In the genomic region with DNA sequence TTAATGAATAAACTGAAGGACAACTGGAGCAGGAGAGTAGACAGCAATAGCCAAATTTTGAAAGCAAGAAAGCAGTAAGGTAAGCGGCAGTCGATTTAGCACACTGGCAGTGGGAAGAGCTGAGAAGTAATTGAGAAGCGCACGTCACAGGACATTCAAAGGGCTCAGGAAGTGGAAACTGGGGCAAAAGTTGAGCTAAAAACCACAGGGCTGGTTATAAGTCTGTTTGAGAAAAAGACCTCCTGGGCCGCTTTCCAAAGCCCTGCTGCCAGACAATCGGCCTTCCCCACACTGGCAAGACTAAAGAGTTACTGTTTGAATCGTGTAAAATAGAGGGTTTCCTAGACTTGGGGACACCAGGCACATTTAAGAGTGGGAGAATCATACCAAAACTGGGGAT, we compare ENCODE assay signal across 10 cellular contexts.
DNase-seq lines count a peak whose midpoint lies in the region; ATAC-seq and TF ChIP-seq lines count a peak whose summit lies in the region.
"Had no signal": no experiment of that assay in that cellular context is flagged by ENCODE, and none has a peak within 500 bp of the region (broad histone marks: within the 10 kb centered on the region; RNA-seq: fewer than 3 reads in every experiment).

No MANE protein-coding gene starts in this region.

- H3K4me1 ChIP-seq in BLaER1 (peaks cover 21% of the 10 kb centered on the region), lower lobe of right lung (peaks cover 5% of the 10 kb centered on the region), GM23248 (ENCODE audit: insufficient read depth) (no peaks in the 10 kb centered on the region)

- in situ Hi-C loops in GM23248 (cut with MboI), result no loop called here
- in situ Hi-C loops in ACHN (cut with HindIII; ENCODE audit: low pct_ligation_motif_present, low pct_unique_long_range_greater_than_20kb, low sequenced_read_pairs), result no loop called here

- no peak overlapping the region for H3K9ac ChIP-seq in BLaER1
- H3K9ac ChIP-seq in GM23248, result no peak overlapping the region

- intact Hi-C loops in lower lobe of right lung (cut with DNase I), result no loop called here

- no peak overlapping the region for H3K27ac Mint-ChIP-seq in mesothelial cell of epicardium
- H3K27ac Mint-ChIP-seq: B cell had no signal

- H3K4me2 ChIP-seq in BLaER1, result peak overlapping the region; percentile 70
- no peak overlapping the region for H3K4me2 ChIP-seq in GM23248 (ENCODE audit: unreplicated experiment)

- TF ChIP-seq CTCF in lower lobe of right lung (IDR thresholded peaks at IDR 0.05) (no peak), mesothelial cell of epicardium (IDR thresholded peaks at IDR 0.05; ENCODE audit: unreplicated experiment) (no peak)

- H3K27me3 ChIP-seq in BLaER1, result no peaks in the 10 kb centered on the region
- H3K27me3 ChIP-seq in lower lobe of right lung (ENCODE audit: low read depth), result no peaks in the 10 kb centered on the region
- no peaks in the 10 kb centered on the region for H3K27me3 ChIP-seq in GM23248 (replicated peaks; ENCODE audit: insufficient read depth)

- H3K36me3 ChIP-seq in BLaER1, result no peaks in the 10 kb centered on the region
- no peaks in the 10 kb centered on the region for H3K36me3 ChIP-seq in lower lobe of right lung
- no peaks in the 10 kb centered on the region for H3K36me3 ChIP-seq in GM23248 (ENCODE audit: low read depth)

- H3K27ac ChIP-seq in BLaER1 (peak overlapping the region; percentile 60), lower lobe of right lung (no peak overlapping the region), GM23248 (no peak overlapping the region)

- H3K27me3 Mint-ChIP-seq in mesothelial cell of epicardium (ENCODE audit: low read depth), result peaks cover 13% of the 10 kb centered on the region

- no peak overlapping the region for H3K4me3 ChIP-seq in BLaER1
- H3K4me3 ChIP-seq in lower lobe of right lung, result no peak overlapping the region
- no peak overlapping the region for H3K4me3 ChIP-seq in GM23248

- no peak overlapping the region for H3K4me3 Mint-ChIP-seq in mesothelial cell of epicardium
- H3K4me3 Mint-ChIP-seq: B cell had no signal

- H3K9me3 ChIP-seq in BLaER1 (no peaks in the 10 kb centered on the region; the same call in 1 of the 2 replicates), lower lobe of right lung (no peaks in the 10 kb centered on the region), GM23248 (ENCODE audit: low read depth) (no peaks in the 10 kb centered on the region)

- H4K20me1 ChIP-seq in BLaER1 (no peaks in the 10 kb centered on the region), GM23248 (ENCODE audit: insufficient read depth) (no peaks in the 10 kb centered on the region)

- no peaks in the 10 kb centered on the region for H3K9me2 ChIP-seq in GM23248 (ENCODE audit: insufficient read depth)

- no peaks in the 10 kb centered on the region for H3F3A ChIP-seq in GM23248 (ENCODE audit: insufficient read depth)

- WGBS in GM23248 (ENCODE audit: low coverage in 1 of 2, low lambda C conversion rate in 2 of 2, missing lambda C conversion rate in 2 of 2), 2 experiments, result 60 to 67% methylated on average over 7 of the region's 7 CpGs

- H2AFZ ChIP-seq in GM23248, result no peak overlapping the region

- H3K9me3 Mint-ChIP-seq in mesothelial cell of epicardium, result peaks cover 10% of the 10 kb centered on the region

- H3K4me1 Mint-ChIP-seq in mesothelial cell of epicardium, result no peaks in the 10 kb centered on the region

- peak; percentile 63 to 69 for ATAC-seq in lower lobe of right lung

- H3K36me3 Mint-ChIP-seq in mesothelial cell of epicardium, result no peaks in the 10 kb centered on the region

- peak; percentile 41 for DNase-seq in KG1 (lab: John Stamatoyannopoulos, UW)
- DNase-seq in activated naive CD4-positive, alpha-beta T cell treated with anti-CD3 and anti-CD28 coated beads, Interleukin-2, amount 50 U/mL, for 16 hours, result peak; percentile 14
- DNase-seq in lower lobe of right lung, result no peak
- DNase-seq in GM23248, result no peak
- no peak for DNase-seq in ACHN
- DNase-seq in NK-92 (lab: John Stamatoyannopoulos, UW; ENCODE audit: unreplicated experiment), result no peak
- no peak for DNase-seq in mesothelial cell of epicardium (ENCODE audit: low spot score in 2 of 2, unreplicated experiment in 2 of 2)
- DNase-seq: NCI-H69 had no signal

- no peaks in the 10 kb centered on the region for H3K79me2 ChIP-seq in GM23248 (ENCODE audit: insufficient read depth)

Comparison
In these comparisons a context has a peak if more than half of its experiments do, and no peak if none do; other contexts are left out.
1. DNase-seq: peak in KG1 (single experiment) and activated naive CD4-positive, alpha-beta T cell treated with anti-CD3 and anti-CD28 coated beads, Interleukin-2, amount 50 U/mL, for 16 hours (single experiment); none in lower lobe of right lung (single experiment), GM23248 (single experiment), ACHN (single experiment), NK-92 (single experiment) and mesothelial cell of epicardium (0 of 2).